ENCODE assay signal across 8 cellular contexts in the genomic region with DNA sequence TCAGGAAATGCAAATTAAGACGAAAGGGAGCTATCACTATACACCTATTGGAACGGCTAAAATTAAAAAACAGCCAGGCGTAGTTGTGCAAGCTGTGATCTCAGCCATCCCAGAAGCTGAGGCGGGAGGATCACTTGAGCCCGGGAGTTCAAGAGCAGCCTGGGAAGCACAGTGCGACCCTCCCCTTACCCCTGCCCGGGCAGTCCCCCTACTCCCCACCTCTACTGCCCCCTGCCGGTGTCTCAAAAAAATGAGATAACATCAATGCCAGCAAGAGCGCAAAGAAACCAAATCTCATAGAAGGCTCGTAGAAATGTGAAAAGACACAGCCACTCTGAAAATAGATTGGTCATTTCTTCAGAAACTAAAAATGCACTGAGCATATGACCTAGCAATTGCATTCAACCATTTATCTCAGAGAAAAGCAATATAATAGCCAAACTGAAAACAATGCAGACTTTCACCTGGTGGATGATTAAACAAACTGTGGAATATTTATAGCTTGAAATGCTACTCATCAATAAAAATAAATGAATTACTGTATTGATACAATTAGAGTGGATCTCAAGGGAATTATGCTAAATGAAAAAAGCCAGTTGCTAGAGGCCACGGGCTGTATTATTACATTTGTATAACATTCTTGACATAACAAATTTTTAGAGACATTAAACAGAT. TPM values are rescaled to one million over a fixed set of nuclear protein-coding genes. Genes with fewer than 3 reads are reported as not detected.
A peak's percentile ranks its signal among the peaks of the same experiment; 100 is the strongest.
DNase-seq lines count a peak whose midpoint lies in the region; ATAC-seq and TF ChIP-seq lines count a peak whose summit lies in the region.

No MANE protein-coding gene starts in this region.

- no peaks in the 10 kb centered on the region for H3K36me3 ChIP-seq in cardiac muscle cell

- intact Hi-C loops in right cardiac atrium (cut with DNase I) = no loop called here
- intact Hi-C loops in lower leg skin (cut with DNase I; ENCODE audit: low total_unique reads) = no loop called here

- H3K4me1 ChIP-seq in cardiac muscle cell (ENCODE audit: low read depth) (peaks cover 4% of the 10 kb centered on the region), right cardiac atrium (ENCODE audit: control insufficient read depth, insufficient read depth, low read length) (no peaks in the 10 kb centered on the region)

- peaks cover 60% of the 10 kb centered on the region for H3K27me3 ChIP-seq in cardiac muscle cell
- H3K27me3 ChIP-seq in right cardiac atrium (ENCODE audit: control insufficient read depth, insufficient read depth) = peaks cover 2% of the 10 kb centered on the region

- H3K9me3 ChIP-seq in cardiac muscle cell (ENCODE audit: low read depth) = no peaks in the 10 kb centered on the region
- no peaks in the 10 kb centered on the region for H3K9me3 ChIP-seq in right cardiac atrium (ENCODE audit: control insufficient read depth, low read length)

- no peak for TF ChIP-seq POLR2A in lower leg skin (IDR thresholded peaks at IDR 0.05)

- WGBS in right cardiac atrium = 14% methylated on average over 11 of the region's 11 CpGs
- 15 to 17% methylated on average over 11 of the region's 11 CpGs for WGBS in lower leg skin, 2 donors

- TF ChIP-seq CTCF in cardiac muscle cell (IDR thresholded peaks at IDR 0.05; ENCODE audit: low read depth, low read length) (peak; percentile 48), choroid plexus epithelial cell (conservative IDR thresholded peaks at IDR 0.05; ENCODE audit: low read depth, low read length) (peak; percentile 53), lower leg skin (IDR thresholded peaks at IDR 0.05) (no peak)

- H3K4me3 ChIP-seq in cardiac muscle cell (no peak overlapping the region), right cardiac atrium (ENCODE audit: low read length) (no peak overlapping the region), choroid plexus epithelial cell (ENCODE audit: low read depth, low read length) (no peak overlapping the region), lower leg skin (ENCODE audit: low read depth, poor library complexity, severe bottlenecking) (no peak overlapping the region)

- no peak for ATAC-seq in right cardiac atrium
- ATAC-seq in GM21723 (IDR thresholded peaks at IDR 0.05; ENCODE audit: unreplicated experiment) = no peak
- ATAC-seq in HG03135 (IDR thresholded peaks at IDR 0.05; ENCODE audit: unreplicated experiment) = no peak

- DNase-seq in cardiac muscle cell (ENCODE audit: low read depth in 1 of 2, low spot score in 1 of 2) (peak in 1 of 2 donors; percentile 43), right cardiac atrium (no peak), NCI-H345 (lab: John Stamatoyannopoulos, UW) (peak; percentile 47), choroid plexus epithelial cell (ENCODE audit: low read depth) (no peak), lower leg skin (ENCODE audit: low spot score in 2 of 2) (no peak)
- DNase-seq in stimulated activated CD8-positive, alpha-beta memory T cell treated with anti-CD3 and anti-CD28 coated beads, Interleukin-4, amount 100 ng/mL, for 48 hours = peak; percentile 74

- H3K27ac ChIP-seq in cardiac muscle cell = no peak overlapping the region
- H3K27ac ChIP-seq in right cardiac atrium (ENCODE audit: low read length) = no peak overlapping the region

RNA-seq across cellular contexts. Expression of a gene that starts 20.6 kb away (rescaled TPM):
- total RNA-seq in cardiac muscle cell (not detected in 2 replicates), right cardiac atrium (not detected), lower leg skin (not detected)
- polyA plus RNA-seq in cardiac muscle cell (not detected in 2 replicates), right cardiac atrium (not detected)

RNA-seq across cellular contexts. Expression of a gene that starts 37.0 kb away (rescaled TPM):
- not detected in 2 replicates for total RNA-seq in cardiac muscle cell
- not detected in 2 replicates for polyA plus RNA-seq in cardiac muscle cell
- total RNA-seq in right cardiac atrium = not detected
- polyA plus RNA-seq in right cardiac atrium = not detected
- total RNA-seq in lower leg skin = not detected

RNA-seq across cellular contexts. Expression of a gene that starts 37.0 kb away (rescaled TPM):
- total RNA-seq in cardiac muscle cell = 0.39 TPM in 1 of 2 replicates, not detected in the other
- 0.11 and 0.20 TPM in 2 replicates for polyA plus RNA-seq in cardiac muscle cell
- 10 to 100 TPM in 1 of 4 donors, 1 to 10 TPM in 3; 3.8 to 13.1 (median 5.3) TPM for total RNA-seq in right cardiac atrium
- polyA plus RNA-seq in right cardiac atrium = 4.4 TPM
- total RNA-seq in lower leg skin = 100 to 1,000 TPM in 2 of 4 donors, 10 to 100 TPM in 2; 77.2 to 144 (median 89.8) TPM

RNA-seq across cellular contexts. Expression of a gene that starts 55.1 kb away (rescaled TPM):
- total RNA-seq in cardiac muscle cell (29.4 and 30.1 TPM in 2 replicates), right cardiac atrium (10 to 100 TPM; 18.6 to 21.2 (median 21.0) TPM), lower leg skin (10 to 100 TPM; 14.7 to 19.8 (median 18.0) TPM)
- polyA plus RNA-seq in cardiac muscle cell (3.4 and 5.4 TPM in 2 replicates), right cardiac atrium (17.0 TPM)

Comparison
In these comparisons a context has a peak if more than half of its experiments do, and no peak if none do; other contexts are left out.
1. DNase-seq: peak in NCI-H345 (single experiment) and stimulated activated CD8-positive, alpha-beta memory T cell treated with anti-CD3 and anti-CD28 coated beads, Interleukin-4, amount 100 ng/mL, for 48 hours (single experiment); none in right cardiac atrium (0 of 3), choroid plexus epithelial cell (single experiment) and lower leg skin (0 of 2).
2. CTCF ChIP-seq: peak in cardiac muscle cell (single experiment) and choroid plexus epithelial cell (single experiment); none in lower leg skin (0 of 3).
3. RNA of a gene that starts 37.0 kb away (total RNA-seq): 77.2 to 144 TPM in lower leg skin; 3.8 to 13.1 TPM in right cardiac atrium and 0.39 TPM in cardiac muscle cell; every median in the first group is over 4 times any median in the second.